ENCODE assay signal across 8 cellular contexts in the genomic region with DNA sequence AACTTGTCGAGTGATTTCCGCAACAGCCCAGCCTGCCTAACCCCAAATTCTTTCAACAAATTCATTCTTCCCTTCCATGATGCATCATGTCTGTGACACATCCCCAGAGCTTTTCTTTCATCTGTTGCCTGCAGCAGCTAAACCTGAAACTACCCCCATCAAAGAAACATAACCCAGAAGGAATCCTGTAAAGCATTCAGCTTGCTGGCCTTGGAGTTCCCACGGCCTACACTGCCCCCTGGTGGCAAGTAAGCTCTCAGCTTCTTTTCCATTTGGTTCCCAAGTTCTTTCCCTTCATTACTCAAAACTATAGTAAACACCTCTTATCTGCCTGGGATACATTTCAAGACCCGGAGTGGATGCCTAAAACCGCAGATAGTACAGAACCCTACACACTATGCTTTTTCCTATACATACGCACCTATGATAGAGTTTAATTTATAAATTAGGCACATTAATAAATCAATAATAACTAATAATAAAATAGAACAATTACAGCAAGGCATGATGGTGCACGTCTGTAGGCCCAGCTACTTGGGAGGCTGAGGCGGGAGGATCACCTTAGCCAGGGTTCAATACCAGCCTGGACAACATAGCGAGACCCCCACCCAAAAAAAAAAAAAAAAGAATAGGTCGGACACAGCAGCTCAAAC. TPM values are rescaled to one million over a fixed set of nuclear protein-coding genes. Genes with fewer than 3 reads are reported as not detected.
DNase-seq lines count a peak whose midpoint lies in the region; ATAC-seq and TF ChIP-seq lines count a peak whose summit lies in the region.

No MANE protein-coding gene starts in this region.

- no peaks in the 10 kb centered on the region for H3K27me3 Mint-ChIP-seq in activated naive CD8-positive, alpha-beta T cell treated with anti-CD3 and anti-CD28 coated beads, Interleukin-2, amount 50 U/mL, for 24 hours

- H3K4me3 Mint-ChIP-seq in activated naive CD8-positive, alpha-beta T cell treated with anti-CD3 and anti-CD28 coated beads, Interleukin-2, amount 50 U/mL, for 24 hours: no peak overlapping the region

- intact Hi-C loops in heart left ventricle (cut with DNase I): loop anchor here (1.0 to 5.0 kb wide), 4 partner anchors 57 to 73 kb away; no protein-coding TSS in a partner anchor

- TF ChIP-seq POLR2A in heart left ventricle (IDR thresholded peaks at IDR 0.05): no peak

- ATAC-seq in activated naive CD8-positive, alpha-beta T cell treated with anti-CD3 and anti-CD28 coated beads, Interleukin-2, amount 50 U/mL, for 24 hours: peak; percentile 77
- peak in 3 of 4 donors; percentile 69 to 71 (median 69) for ATAC-seq in heart left ventricle
- ATAC-seq in GM21529 (IDR thresholded peaks at IDR 0.05; ENCODE audit: unreplicated experiment): no peak
- ATAC-seq in GM21526 (IDR thresholded peaks at IDR 0.05; ENCODE audit: low FRiP score, unreplicated experiment): no peak

- H3K9me3 ChIP-seq in heart left ventricle: no peaks in the 10 kb centered on the region

- peak; percentile 80 for TF ChIP-seq CTCF in GM10248 (IDR thresholded peaks at IDR 0.05; ENCODE audit: control extremely low read depth, extremely low read depth, low read depth, missing control alignments)
- TF ChIP-seq CTCF in heart left ventricle (IDR thresholded peaks at IDR 0.05): peak; percentile 82 to 96 (median 90)

- peaks cover 0 to 14% (median 0%) of the 10 kb centered on the region in 12 donors for H3K4me1 ChIP-seq in heart left ventricle

- no peak overlapping the region for H3K4me3 ChIP-seq in heart left ventricle

- CTCF ChIA-PET in GM10248 (lab: Yijun Ruan, JAX): interaction anchor here (0.5 to 11.9 kb wide), 40 partner anchors 8 to 290 kb away, joined by 3 to 340 read pairs (median 5); partner anchors contain the start of genes ETHE1, PHLDB3 and ZNF575

- no peak overlapping the region for H3K27ac Mint-ChIP-seq in activated naive CD8-positive, alpha-beta T cell treated with anti-CD3 and anti-CD28 coated beads, Interleukin-2, amount 50 U/mL, for 24 hours

- H3K9me3 Mint-ChIP-seq in activated naive CD8-positive, alpha-beta T cell treated with anti-CD3 and anti-CD28 coated beads, Interleukin-2, amount 50 U/mL, for 24 hours: no peaks in the 10 kb centered on the region

- H3K4me1 Mint-ChIP-seq in activated naive CD8-positive, alpha-beta T cell treated with anti-CD3 and anti-CD28 coated beads, Interleukin-2, amount 50 U/mL, for 24 hours: peaks cover 20% of the 10 kb centered on the region

- H3K27ac ChIP-seq in heart left ventricle: no peak overlapping the region

- peaks cover 0 to 19% (median 0%) of the 10 kb centered on the region in 9 donors for H3K36me3 ChIP-seq in heart left ventricle

- WGBS in heart left ventricle, 4 donors: 53 to 57% (median 55%) methylated on average over 10 of the region's 10 CpGs

- no peaks in the 10 kb centered on the region for H3K27me3 ChIP-seq in heart left ventricle

- POLR2A ChIA-PET in GM10248 (lab: Yijun Ruan, JAX): no interaction called here

- H3K36me3 Mint-ChIP-seq in activated naive CD8-positive, alpha-beta T cell treated with anti-CD3 and anti-CD28 coated beads, Interleukin-2, amount 50 U/mL, for 24 hours (ENCODE audit: low read depth): no peaks in the 10 kb centered on the region

- peak; percentile 72 for DNase-seq in GM10248 (ENCODE audit: extremely low spot score)
- DNase-seq in NCI-H1436 treated with DMSO at 0.1 percent for 48 hours (lab: John Stamatoyannopoulos, UW): peak; percentile 16
- peak; percentile 61 to 81 (median 74) for DNase-seq in T-helper 1 cell
- peak; percentile 83 for DNase-seq in activated naive CD8-positive, alpha-beta T cell treated with anti-CD3 and anti-CD28 coated beads, Interleukin-2, amount 50 U/mL, for 24 hours
- DNase-seq in heart left ventricle: peak; percentile 59 to 82 (median 74)
- peak; percentile 86 for DNase-seq in renal cortical epithelial cell (ENCODE audit: low read depth)

RNA-seq across cellular contexts. Expression of gene ETHE1, which starts 7.4 kb away (rescaled TPM):
- total RNA-seq in heart left ventricle: 10 to 100 TPM in 8 of 9 donors, 1 to 10 TPM in 1; 9.0 to 27.6 (median 14.2) TPM
- polyA plus RNA-seq in heart left ventricle: 10 to 100 TPM in 1 of 2 donors, 1 to 10 TPM in 1; 6.0 to 21.2 TPM
- 144 and 213 TPM in 2 replicates for total RNA-seq in renal cortical epithelial cell

RNA-seq across cellular contexts. Expression of gene ZNF575, which starts 13.4 kb away (rescaled TPM):
- 1 to 10 TPM in 5 of 9 donors, under 1 TPM in 2, not detected in 2; 0.58 to 1.9 (median 1.3) TPM for total RNA-seq in heart left ventricle
- polyA plus RNA-seq in heart left ventricle: under 1 TPM; 0.38 to 0.65 TPM
- 0.25 TPM in 1 of 2 replicates, not detected in the other for total RNA-seq in renal cortical epithelial cell

RNA-seq across cellular contexts. Expression of gene PHLDB3, which starts 15.0 kb away (rescaled TPM):
- 10 to 100 TPM in 1 of 9 donors, 1 to 10 TPM in 8; 2.4 to 11.6 (median 6.4) TPM for total RNA-seq in heart left ventricle
- 1 to 10 TPM; 4.3 to 5.7 TPM for polyA plus RNA-seq in heart left ventricle
- total RNA-seq in renal cortical epithelial cell: 9.6 and 12.3 TPM in 2 replicates

RNA-seq across cellular contexts. Expression of gene LYPD3, which starts 54.2 kb away (rescaled TPM):
- total RNA-seq in heart left ventricle (under 1 TPM in 5 of 9 donors, not detected in 4; 0.21 to 0.77 (median 0.37) TPM), renal cortical epithelial cell (0.20 TPM in 1 of 2 replicates, not detected in the other)
- under 1 TPM; 0.08 to 0.46 TPM for polyA plus RNA-seq in heart left ventricle

RNA-seq across cellular contexts. Expression of gene XRCC1, which starts 55.8 kb away (rescaled TPM):
- total RNA-seq in heart left ventricle (10 to 100 TPM; 11.2 to 21.3 (median 16.6) TPM), renal cortical epithelial cell (15.6 and 16.7 TPM in 2 replicates)
- polyA plus RNA-seq in heart left ventricle: 10 to 100 TPM; 11.3 to 19.3 TPM

Comparison
In these comparisons a context has a peak if more than half of its experiments do, and no peak if none do; other contexts are left out.
1. DNase-seq: peak in every context shown above with its lines; median percentile 86 in renal cortical epithelial cell; 83 in activated naive CD8-positive, alpha-beta T cell treated with anti-CD3 and anti-CD28 coated beads, Interleukin-2, amount 50 U/mL, for 24 hours; 74 in T-helper 1 cell; 74 in heart left ventricle; 72 in GM10248; 16 in NCI-H1436 treated with DMSO at 0.1 percent for 48 hours.
2. ATAC-seq: peak in activated naive CD8-positive, alpha-beta T cell treated with anti-CD3 and anti-CD28 coated beads, Interleukin-2, amount 50 U/mL, for 24 hours (single experiment) and heart left ventricle (3 of 4); none in GM21529 (single experiment) and GM21526 (single experiment).